8 cellular contexts compared by ENCODE assay signal in the genomic region with DNA sequence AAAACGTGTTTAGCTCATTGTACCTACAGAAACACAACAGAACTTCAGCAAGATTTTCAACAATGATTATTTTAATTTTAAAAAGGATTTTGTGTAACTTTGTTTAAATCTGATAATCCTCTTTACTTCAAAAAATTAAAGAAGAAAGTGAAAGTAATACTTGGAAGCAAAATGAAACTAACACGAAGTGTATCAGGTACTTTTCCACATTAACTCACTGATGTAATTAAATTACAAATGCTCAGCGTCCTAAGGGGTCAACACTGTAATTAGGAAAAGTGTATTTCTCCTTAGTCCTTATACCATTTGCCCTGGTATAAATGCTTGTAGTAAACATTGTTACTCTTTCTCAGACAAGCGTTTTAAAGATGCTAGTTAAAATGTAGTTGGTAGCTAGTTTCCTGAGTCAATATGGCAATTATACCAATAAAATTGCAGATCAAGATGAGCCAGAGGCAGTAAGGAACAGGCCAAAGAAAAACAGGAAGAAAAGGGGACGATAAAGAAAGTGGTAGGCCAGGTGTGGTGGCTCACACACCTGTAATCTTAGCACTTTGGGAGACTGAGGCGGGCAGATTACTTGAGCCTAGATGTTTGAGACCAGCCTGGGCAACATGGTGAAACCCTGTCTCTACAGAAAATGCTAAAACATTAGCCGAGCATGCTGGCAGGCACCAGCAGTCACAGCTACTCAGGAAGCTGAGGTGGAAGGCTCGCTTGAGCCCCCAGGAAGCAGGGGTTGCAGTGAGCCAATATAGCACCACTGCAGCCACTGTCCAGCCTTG.
DNase-seq lines count a peak whose midpoint lies in the region; ATAC-seq, FAIRE-seq and TF ChIP-seq lines count a peak whose summit lies in the region.

No MANE protein-coding gene starts in this region.

- no peak for TF ChIP-seq POLR2A in transverse colon (IDR thresholded peaks at IDR 0.05)

- no peak for DNase-seq in T-helper 17 cell
- no peak for DNase-seq in kidney
- no peak for DNase-seq in transverse colon
- DNase-seq in NCI-H2081 treated with DMSO at 0.1 percent for 48 hours (lab: John Stamatoyannopoulos, UW) = no peak
- DNase-seq in mesenteric fat pad (ENCODE audit: low spot score) = no peak

- WGBS in transverse colon (ENCODE audit: low coverage in 1 of 2), 2 donors = 16 to 22% methylated on average over 6 to 8 of the region's 8 CpGs

- peaks cover 2% of the 10 kb centered on the region for H3K36me3 Mint-ChIP-seq in T-helper 17 cell (ENCODE audit: low read depth)

- peak; percentile 76 for FAIRE-seq in kidney (lab: Jason Lieb, UNC)

- TF ChIP-seq CTCF in kidney (IDR thresholded peaks at IDR 0.05; ENCODE audit: borderline replicate concordance, extremely low read depth, insufficient read depth) = no peak
- TF ChIP-seq CTCF in transverse colon (IDR thresholded peaks at IDR 0.05) = no peak

- H3K4me3 Mint-ChIP-seq in T-helper 17 cell = peak overlapping the region; percentile 91

- H3K27ac ChIP-seq in kidney (ENCODE audit: low read depth in 2 of 2, low read length in 2 of 2) (peak overlapping the region; percentile 61 to 92), transverse colon (peak overlapping the region; percentile 55 to 71 (median 63))

- in situ Hi-C loops in transverse colon (cut with MboI; ENCODE audit: low pct_ligation_motif_present in 1 of 4, low pct_unique_long_range_greater_than_20kb in 1 of 4, low sequenced_read_pairs in 3 of 4) = no loop called here

- no peak overlapping the region for H3K27ac Mint-ChIP-seq in T-helper 17 cell

- H3K4me3 ChIP-seq in kidney (ENCODE audit: low read length in 2 of 2) (peak overlapping the region; percentile 52 to 79), transverse colon (peak overlapping the region in 3 of 4 donors; percentile 13 to 31 (median 18))

- intact Hi-C loops in kidney (cut with DNase I) = no loop called here
- intact Hi-C loops in transverse colon (cut with DNase I; ENCODE audit: low total_unique reads) = no loop called here

- ATAC-seq in GM18517 (IDR thresholded peaks at IDR 0.05; ENCODE audit: unreplicated experiment) (peak; percentile 49), HG02763 (IDR thresholded peaks at IDR 0.05; ENCODE audit: unreplicated experiment) (peak; percentile 40), T-helper 17 cell (peak; percentile 48), GM18520 (IDR thresholded peaks at IDR 0.05; ENCODE audit: unreplicated experiment) (no peak)

- H3K4me1 Mint-ChIP-seq in T-helper 17 cell = peaks cover 16% of the 10 kb centered on the region

- H3K9ac ChIP-seq in kidney (ENCODE audit: low read length in 2 of 2) = peak overlapping the region; percentile 33 to 55

- no peaks in the 10 kb centered on the region for H3K27me3 Mint-ChIP-seq in T-helper 17 cell

- H3K27me3 ChIP-seq in transverse colon = no peaks in the 10 kb centered on the region

- no peak for TF ChIP-seq EP300 in transverse colon (IDR thresholded peaks at IDR 0.05; ENCODE audit: low read depth)

- no peaks in the 10 kb centered on the region for H3K36me3 ChIP-seq in kidney (ENCODE audit: control insufficient read depth in 1 of 2, insufficient read depth in 2 of 2, low read length in 2 of 2)
- no peaks in the 10 kb centered on the region for H3K36me3 ChIP-seq in transverse colon

- H3K9me3 ChIP-seq in T-helper 17 cell (ENCODE audit: control insufficient read depth, low read length, poor library complexity, severe bottlenecking) (no peaks in the 10 kb centered on the region), kidney (ENCODE audit: control insufficient read depth in 1 of 2, low read length in 2 of 2) (no peaks in the 10 kb centered on the region), transverse colon (no peaks in the 10 kb centered on the region)

- peaks cover 0 to 4% of the 10 kb centered on the region in 2 donors for H3K4me1 ChIP-seq in kidney (ENCODE audit: control insufficient read depth in 1 of 2, insufficient read depth in 1 of 2, low read depth in 1 of 2, low read length in 2 of 2)
- peaks cover 4 to 9% (median 4%) of the 10 kb centered on the region in 4 donors for H3K4me1 ChIP-seq in transverse colon
